ENCODE assay signal across 23 cellular contexts in genomic region chr3:112651516-112651915, GRCh38. TPM values are rescaled to one million over a fixed set of nuclear protein-coding genes. Genes with fewer than 3 reads are reported as not detected.
DNase-seq lines count a peak whose midpoint lies in the region; ATAC-seq, FAIRE-seq and TF ChIP-seq lines count a peak whose summit lies in the region.
"Had no signal": no experiment of that assay in that cellular context is flagged by ENCODE, and none has a peak within 500 bp of the region (broad histone marks: within the 10 kb centered on the region; RNA-seq: fewer than 3 reads in every experiment).

No MANE protein-coding gene starts in this region.

- no peak overlapping the region for H3K9ac ChIP-seq in PC-3 (ENCODE audit: low read length)
- no peak overlapping the region for H3K9ac ChIP-seq in endothelial cell of umbilical vein (replicated peaks; ENCODE audit: extremely low read depth, insufficient read depth, low read length)

- H2AFZ ChIP-seq in PC-3 (ENCODE audit: low read length) (0 out of 2 replicates have a peak overlapping the region, but pooled peaks have one; percentile 11), endothelial cell of umbilical vein (ENCODE audit: low read depth, low read length) (no peak overlapping the region), osteoblast (ENCODE audit: low read length) (peak overlapping the region; percentile 5)

- no peak overlapping the region for H3K27ac ChIP-seq in PC-3 (ENCODE audit: low read length)
- H3K27ac ChIP-seq in endothelial cell of umbilical vein (ENCODE audit: insufficient read depth, low read depth, low read length) = no peak overlapping the region
- peak overlapping the region; percentile 98 for H3K27ac ChIP-seq in osteoblast (ENCODE audit: low read depth, low read length)
- H3K27ac ChIP-seq in sigmoid colon = peak overlapping the region in 2 of 4 donors; percentile 1 to 53
- no peak overlapping the region for H3K27ac ChIP-seq in adrenal gland
- H3K27ac ChIP-seq: body of pancreas, SK-N-MC had no signal

- peaks cover 73% of the 10 kb centered on the region for H3K4me1 ChIP-seq in PC-3 (ENCODE audit: insufficient read depth, low read length)
- no peaks in the 10 kb centered on the region for H3K4me1 ChIP-seq in endothelial cell of umbilical vein (ENCODE audit: control insufficient read depth, extremely low read depth, insufficient read depth, low read length)
- peaks cover 88% of the 10 kb centered on the region for H3K4me1 ChIP-seq in osteoblast (ENCODE audit: insufficient read depth, low read length)
- H3K4me1 ChIP-seq in sigmoid colon = peaks cover 0 to 36% (median 26%) of the 10 kb centered on the region in 4 donors
- H3K4me1 ChIP-seq in adrenal gland (replicated peaks in 1 of 2) = no peaks in the 10 kb centered on the region
- H3K4me1 ChIP-seq: body of pancreas had no signal

- no peak for TF ChIP-seq CTCF in AG10803 (conservative IDR thresholded peaks at IDR 0.05; ENCODE audit: low read length)
- no peak for TF ChIP-seq CTCF in PC-3 (conservative IDR thresholded peaks at IDR 0.05; ENCODE audit: low read depth, low read length)
- no peak for TF ChIP-seq CTCF in endothelial cell of umbilical vein (IDR thresholded peaks at IDR 0.05; ENCODE audit: extremely low read depth in 1 of 2, insufficient read depth in 1 of 2, low read depth in 1 of 2, low read length in 2 of 2)
- TF ChIP-seq CTCF in osteoblast (IDR thresholded peaks at IDR 0.05; ENCODE audit: extremely low read depth, low read depth, low read length) = no peak
- TF ChIP-seq CTCF in sigmoid colon (IDR thresholded peaks at IDR 0.05) = no peak
- no peak for TF ChIP-seq CTCF in adrenal gland (IDR thresholded peaks at IDR 0.05)

- POLR2A ChIA-PET in PC-3 (lab: Charles Lee; ENCODE audit: unreplicated experiment) (no interaction called here), endothelial cell of umbilical vein (lab: Charles Lee) (interaction anchor here (2.2 kb wide), 1 partner anchor 10 kb away, joined by 7 read pairs; no protein-coding TSS in a partner anchor)

- H3K9me2 ChIP-seq in PC-3 (replicated peaks; ENCODE audit: low read length) = no peaks in the 10 kb centered on the region

- ATAC-seq in PC-3 = no peak
- ATAC-seq: body of pancreas; heart left ventricle; stimulated activated naive CD8-positive, alpha-beta T cell treated with anti-CD3 and anti-CD28 coated beads, Interleukin-15, Interleukin-2, amounts not matched to agents 100 U/mL and 50 U/mL, for 24 hours had no signal

- no peak for TF ChIP-seq POLR2A in endothelial cell of umbilical vein (IDR thresholded peaks at IDR 0.05; ENCODE audit: low read depth, low read length)
- no peak for TF ChIP-seq POLR2A in sigmoid colon (IDR thresholded peaks at IDR 0.05)
- TF ChIP-seq POLR2A in adrenal gland (IDR thresholded peaks at IDR 0.05) = no peak

- BruUV-seq in PC-3 (replicated peaks; lab: Mats Ljungman, UMichigan) (no TSS peak), endothelial cell of umbilical vein (replicated peaks; lab: Mats Ljungman, UMichigan) (no TSS peak)

- CTCF ChIA-PET in PC-3 (lab: Charles Lee) = no interaction called here
- CTCF ChIA-PET in endothelial cell of umbilical vein (lab: Charles Lee) = interaction anchor here (0.8 to 1.3 kb wide), 2 partner anchors 9 to 162 kb away, joined by 3 to 4 read pairs; no protein-coding TSS in a partner anchor

- FAIRE-seq in endothelial cell of umbilical vein (lab: Jason Lieb, UNC) = peak; percentile 4

- H3F3A ChIP-seq in PC-3 (ENCODE audit: low read length, unreplicated experiment) = peaks cover 10% of the 10 kb centered on the region

- H3K4me2 ChIP-seq in PC-3 (ENCODE audit: low read length) = no peak overlapping the region
- H3K4me2 ChIP-seq in endothelial cell of umbilical vein (ENCODE audit: insufficient read depth, low read length) = no peak overlapping the region
- H3K4me2 ChIP-seq in osteoblast (ENCODE audit: insufficient read depth, low read length) = peak overlapping the region; percentile 33

- H3K27me3 ChIP-seq in PC-3 (ENCODE audit: low read length) (no peaks in the 10 kb centered on the region), endothelial cell of umbilical vein (ENCODE audit: control insufficient read depth in 2 of 2, insufficient read depth in 2 of 2, low read length in 2 of 2) (no peaks in the 10 kb centered on the region), osteoblast (ENCODE audit: insufficient read depth, low read length) (no peaks in the 10 kb centered on the region), sigmoid colon (no peaks in the 10 kb centered on the region), adrenal gland (peaks cover 1% of the 10 kb centered on the region)
- H3K27me3 ChIP-seq: body of pancreas, heart left ventricle had no signal

- WGBS in sigmoid colon, 2 donors = 91 to 96% methylated on average over 2 of the region's 2 CpGs
- 86 to 98% (median 94%) methylated on average over 2 of the region's 2 CpGs for WGBS in adrenal gland, 4 donors

- H3K4me3 ChIP-seq in AG10803 (ENCODE audit: low read length) = no peak overlapping the region
- H3K4me3 ChIP-seq in PC-3 (ENCODE audit: low read length) = no peak overlapping the region
- no peak overlapping the region for H3K4me3 ChIP-seq in endothelial cell of umbilical vein (replicated peaks in 1 of 3; ENCODE audit: insufficient read depth in 1 of 3, low read depth in 1 of 3, low read length in 3 of 3)
- no peak overlapping the region for H3K4me3 ChIP-seq in osteoblast (ENCODE audit: insufficient read depth, low read length)
- H3K4me3 ChIP-seq in sigmoid colon = no peak overlapping the region
- no peak overlapping the region for H3K4me3 ChIP-seq in adrenal gland
- H3K4me3 ChIP-seq: body of pancreas, heart left ventricle, SK-N-MC had no signal

- dilution Hi-C loops in endothelial cell of umbilical vein (cut with MboI; ENCODE audit: extremely low pct_ligation_motif_present, low sequenced_read_pairs) = no loop called here

- intact Hi-C loops in PC-3 (cut with micrococcal nuclease) (no loop called here), endothelial cell of umbilical vein (cut with micrococcal nuclease) (no loop called here), sigmoid colon (cut with DNase I) (no loop called here), adrenal gland (cut with DNase I) (no loop called here)

- H3K36me3 ChIP-seq in PC-3 (ENCODE audit: low read depth, low read length) = no peaks in the 10 kb centered on the region
- no peaks in the 10 kb centered on the region for H3K36me3 ChIP-seq in endothelial cell of umbilical vein (ENCODE audit: control insufficient read depth in 2 of 2, extremely low read depth in 1 of 2, insufficient read depth in 2 of 2, low read length in 2 of 2)
- no peaks in the 10 kb centered on the region for H3K36me3 ChIP-seq in osteoblast (ENCODE audit: insufficient read depth, low read length)
- H3K36me3 ChIP-seq in sigmoid colon = no peaks in the 10 kb centered on the region
- no peaks in the 10 kb centered on the region for H3K36me3 ChIP-seq in adrenal gland (replicated peaks in 1 of 2)
- H3K36me3 ChIP-seq: heart left ventricle had no signal

- H3K79me2 ChIP-seq in PC-3 (ENCODE audit: low read length) (no peaks in the 10 kb centered on the region), endothelial cell of umbilical vein (ENCODE audit: control insufficient read depth, insufficient read depth, low read length) (no peaks in the 10 kb centered on the region), osteoblast (ENCODE audit: insufficient read depth, low read length) (no peaks in the 10 kb centered on the region)

- H4K20me1 ChIP-seq in PC-3 (ENCODE audit: low read length) (no peaks in the 10 kb centered on the region), endothelial cell of umbilical vein (replicated peaks; ENCODE audit: control insufficient read depth, extremely low read depth, insufficient read depth, low read length) (no peaks in the 10 kb centered on the region), osteoblast (ENCODE audit: insufficient read depth, low read length) (no peaks in the 10 kb centered on the region)

- no peaks in the 10 kb centered on the region for H3K9me1 ChIP-seq in endothelial cell of umbilical vein (replicated peaks; ENCODE audit: control insufficient read depth, extremely low read depth, insufficient read depth, low read length)

- DNase-seq in AG10803 (ENCODE audit: low read depth) (peak; percentile 87), PC-3 (peak; percentile 42), endothelial cell of umbilical vein (ENCODE audit: low read depth, low spot score) (no peak), osteoblast (ENCODE audit: insufficient read length, low spot score, missing footprints) (peak; percentile 44), iPS-NIHi11 (ENCODE audit: low spot score) (no peak), NCI-H510A treated with DMSO at 0.1 percent for 48 hours (lab: John Stamatoyannopoulos, UW) (no peak), sigmoid colon (no peak), adrenal gland (no peak)
- DNase-seq: activated CD4-positive, alpha-beta T cell treated with anti-CD3 and anti-CD28 coated beads for 48 hours; AML-193; body of pancreas; COR-L47; dermis blood vessel endothelial cell; erythroblast; GF-D8; heart left ventricle; MV-4-11; NCI-H2029; NCI-H69; OCI-M1; retina; stimulated activated naive CD8-positive, alpha-beta T cell treated with anti-CD3 and anti-CD28 coated beads, Interleukin-15, Interleukin-2, amounts not matched to agents 100 U/mL and 50 U/mL, for 24 hours had no signal

- no peak for TF ChIP-seq EP300 in sigmoid colon (IDR thresholded peaks at IDR 0.05)

- no peaks in the 10 kb centered on the region for H3K9me3 ChIP-seq in PC-3 (ENCODE audit: low read length)
- no peaks in the 10 kb centered on the region for H3K9me3 ChIP-seq in endothelial cell of umbilical vein (replicated peaks; ENCODE audit: control insufficient read depth, insufficient read depth, low read length)
- no peaks in the 10 kb centered on the region for H3K9me3 ChIP-seq in osteoblast (ENCODE audit: low read depth, low read length)
- no peaks in the 10 kb centered on the region for H3K9me3 ChIP-seq in sigmoid colon
- no peaks in the 10 kb centered on the region for H3K9me3 ChIP-seq in adrenal gland (replicated peaks in 1 of 3)
- H3K9me3 ChIP-seq: body of pancreas, heart left ventricle had no signal

TF ChIP-seq in endothelial cell of umbilical vein, 7 proteins besides CTCF, POLR2A, EP300 and RAD21 (continues in another document):
- no peak for TF ChIP-seq MYC (IDR thresholded peaks at IDR 0.05; ENCODE audit: low read depth, low read length)

RNA-seq across cellular contexts. Expression of gene CCDC80, which starts 10.6 kb away (rescaled TPM):
- 17.0 and 20.4 TPM in 2 replicates for total RNA-seq in PC-3 (2014; rRNA removed)
- 59.3 and 77.2 TPM in 2 replicates for total RNA-seq in endothelial cell of umbilical vein
- 18.5 and 28.4 TPM in 2 replicates for polyA plus RNA-seq in endothelial cell of umbilical vein
- 30.5 and 33.6 TPM in 2 replicates for polyA plus RNA-seq in endothelial cell of umbilical vein (2011; cell fraction: cytosol; rRNA removed)
- polyA plus RNA-seq in endothelial cell of umbilical vein (2011; cell fraction: nucleus; rRNA removed) = 26.1 and 32.0 TPM in 2 replicates
- 60.7 and 70.8 TPM in 2 replicates for polyA plus RNA-seq in endothelial cell of umbilical vein (2012)
- polyA minus RNA-seq in endothelial cell of umbilical vein = 41.9 and 60.5 TPM in 2 replicates
- not detected for polyA minus RNA-seq in endothelial cell of umbilical vein (2011; cell fraction: cytosol; rRNA and poly(A)+ RNA removed)
- polyA minus RNA-seq in endothelial cell of umbilical vein (2011; cell fraction: nucleus; rRNA and poly(A)+ RNA removed) = 15.3 and 24.0 TPM in 2 replicates
- total RNA-seq in osteoblast = 564 and 657 TPM in 2 replicates
- 100 to 1,000 TPM in 1 of 4 donors, 10 to 100 TPM in 3; 18.8 to 201 (median 43.8) TPM for total RNA-seq in sigmoid colon
- 10 to 100 TPM in 2 of 3 donors, 1 to 10 TPM in 1; 1.8 to 30.0 (median 12.1) TPM for polyA plus RNA-seq in sigmoid colon
- total RNA-seq in adrenal gland = 10 to 100 TPM in 7 of 8 donors, 1 to 10 TPM in 1; 5.7 to 65.3 (median 20.9) TPM
- polyA plus RNA-seq in adrenal gland = 10 to 100 TPM; 12.4 to 24.6 (median 19.7) TPM

Comparison
In these comparisons a context has a peak if more than half of its experiments do, and no peak if none do; other contexts are left out.
1. DNase-seq: peak in AG10803 (single experiment), PC-3 (single experiment) and osteoblast (single experiment); none in endothelial cell of umbilical vein (single experiment), iPS-NIHi11 (single experiment), NCI-H510A treated with DMSO at 0.1 percent for 48 hours (single experiment), sigmoid colon (single experiment) and adrenal gland (0 of 7).